Comparison of ENCODE assay signal across 1 cellular context in the genomic region with DNA sequence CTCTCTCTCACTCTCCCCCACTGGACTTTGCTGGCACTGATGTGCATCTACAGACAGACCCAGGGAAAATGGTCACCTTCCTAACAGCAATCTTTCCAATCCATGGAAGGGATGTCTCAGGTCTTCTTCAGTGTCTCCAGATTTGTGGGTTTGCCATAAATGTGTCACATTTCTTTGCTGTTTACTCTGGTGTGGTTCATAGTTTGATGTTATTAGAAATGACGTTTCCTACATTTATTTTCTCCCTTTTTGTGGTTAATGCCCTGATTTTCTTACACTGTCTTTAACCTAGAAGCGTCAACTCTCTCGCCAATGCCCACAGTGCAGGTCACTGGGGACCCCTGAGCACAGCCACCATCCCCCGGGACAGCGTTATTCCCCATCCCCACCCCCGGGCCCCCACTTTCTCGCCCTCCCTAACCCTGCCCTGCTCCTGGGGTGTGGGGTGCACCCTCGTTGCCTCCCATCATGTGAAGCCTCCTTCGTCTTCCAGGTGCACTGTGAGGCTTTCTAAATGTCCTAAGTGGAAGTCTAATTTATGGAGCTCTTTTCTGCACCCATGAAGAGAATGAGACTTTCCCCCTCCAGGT.
TF ChIP-seq lines count a peak whose summit lies in the region.

No MANE protein-coding gene starts in this region.

TF ChIP-seq in SK-N-SH, 30 proteins besides CTCF, POLR2A, EP300 and RAD21 (continued from another document):
- TF ChIP-seq ELF1 (IDR thresholded peaks at IDR 0.05) (no peak), RFX5 (IDR thresholded peaks at IDR 0.05; ENCODE audit: low read length) (no peak), FOXM1 (IDR thresholded peaks at IDR 0.05; ENCODE audit: low read depth) (no peak), MEF2A (IDR thresholded peaks at IDR 0.05; ENCODE audit: borderline replicate concordance, low read depth) (no peak), TEAD4 (IDR thresholded peaks at IDR 0.05; ENCODE audit: borderline replicate concordance, insufficient read depth) (no peak), GABPA (IDR thresholded peaks at IDR 0.05; ENCODE audit: low read depth) (no peak)
- TF ChIP-seq, protein P1, sequence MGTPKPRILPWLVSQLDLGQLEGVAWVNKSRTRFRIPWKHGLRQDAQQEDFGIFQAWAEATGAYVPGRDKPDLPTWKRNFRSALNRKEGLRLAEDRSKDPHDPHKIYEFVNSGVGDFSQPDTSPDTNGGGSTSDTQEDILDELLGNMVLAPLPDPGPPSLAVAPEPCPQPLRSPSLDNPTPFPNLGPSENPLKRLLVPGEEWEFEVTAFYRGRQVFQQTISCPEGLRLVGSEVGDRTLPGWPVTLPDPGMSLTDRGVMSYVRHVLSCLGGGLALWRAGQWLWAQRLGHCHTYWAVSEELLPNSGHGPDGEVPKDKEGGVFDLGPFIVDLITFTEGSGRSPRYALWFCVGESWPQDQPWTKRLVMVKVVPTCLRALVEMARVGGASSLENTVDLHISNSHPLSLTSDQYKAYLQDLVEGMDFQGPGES (IDR thresholded peaks at IDR 0.05; ENCODE audit: low read depth, low read length): no peak
- TF ChIP-seq, protein P2, sequence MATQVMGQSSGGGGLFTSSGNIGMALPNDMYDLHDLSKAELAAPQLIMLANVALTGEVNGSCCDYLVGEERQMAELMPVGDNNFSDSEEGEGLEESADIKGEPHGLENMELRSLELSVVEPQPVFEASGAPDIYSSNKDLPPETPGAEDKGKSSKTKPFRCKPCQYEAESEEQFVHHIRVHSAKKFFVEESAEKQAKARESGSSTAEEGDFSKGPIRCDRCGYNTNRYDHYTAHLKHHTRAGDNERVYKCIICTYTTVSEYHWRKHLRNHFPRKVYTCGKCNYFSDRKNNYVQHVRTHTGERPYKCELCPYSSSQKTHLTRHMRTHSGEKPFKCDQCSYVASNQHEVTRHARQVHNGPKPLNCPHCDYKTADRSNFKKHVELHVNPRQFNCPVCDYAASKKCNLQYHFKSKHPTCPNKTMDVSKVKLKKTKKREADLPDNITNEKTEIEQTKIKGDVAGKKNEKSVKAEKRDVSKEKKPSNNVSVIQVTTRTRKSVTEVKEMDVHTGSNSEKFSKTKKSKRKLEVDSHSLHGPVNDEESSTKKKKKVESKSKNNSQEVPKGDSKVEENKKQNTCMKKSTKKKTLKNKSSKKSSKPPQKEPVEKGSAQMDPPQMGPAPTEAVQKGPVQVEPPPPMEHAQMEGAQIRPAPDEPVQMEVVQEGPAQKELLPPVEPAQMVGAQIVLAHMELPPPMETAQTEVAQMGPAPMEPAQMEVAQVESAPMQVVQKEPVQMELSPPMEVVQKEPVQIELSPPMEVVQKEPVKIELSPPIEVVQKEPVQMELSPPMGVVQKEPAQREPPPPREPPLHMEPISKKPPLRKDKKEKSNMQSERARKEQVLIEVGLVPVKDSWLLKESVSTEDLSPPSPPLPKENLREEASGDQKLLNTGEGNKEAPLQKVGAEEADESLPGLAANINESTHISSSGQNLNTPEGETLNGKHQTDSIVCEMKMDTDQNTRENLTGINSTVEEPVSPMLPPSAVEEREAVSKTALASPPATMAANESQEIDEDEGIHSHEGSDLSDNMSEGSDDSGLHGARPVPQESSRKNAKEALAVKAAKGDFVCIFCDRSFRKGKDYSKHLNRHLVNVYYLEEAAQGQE (IDR thresholded peaks at IDR 0.05; ENCODE audit: low read depth, low read length): no peak
TF ChIP-seq in SK-N-SH: peak in this region for 0.
